ENCODE assay signal across 8 cellular contexts in the genomic region with DNA sequence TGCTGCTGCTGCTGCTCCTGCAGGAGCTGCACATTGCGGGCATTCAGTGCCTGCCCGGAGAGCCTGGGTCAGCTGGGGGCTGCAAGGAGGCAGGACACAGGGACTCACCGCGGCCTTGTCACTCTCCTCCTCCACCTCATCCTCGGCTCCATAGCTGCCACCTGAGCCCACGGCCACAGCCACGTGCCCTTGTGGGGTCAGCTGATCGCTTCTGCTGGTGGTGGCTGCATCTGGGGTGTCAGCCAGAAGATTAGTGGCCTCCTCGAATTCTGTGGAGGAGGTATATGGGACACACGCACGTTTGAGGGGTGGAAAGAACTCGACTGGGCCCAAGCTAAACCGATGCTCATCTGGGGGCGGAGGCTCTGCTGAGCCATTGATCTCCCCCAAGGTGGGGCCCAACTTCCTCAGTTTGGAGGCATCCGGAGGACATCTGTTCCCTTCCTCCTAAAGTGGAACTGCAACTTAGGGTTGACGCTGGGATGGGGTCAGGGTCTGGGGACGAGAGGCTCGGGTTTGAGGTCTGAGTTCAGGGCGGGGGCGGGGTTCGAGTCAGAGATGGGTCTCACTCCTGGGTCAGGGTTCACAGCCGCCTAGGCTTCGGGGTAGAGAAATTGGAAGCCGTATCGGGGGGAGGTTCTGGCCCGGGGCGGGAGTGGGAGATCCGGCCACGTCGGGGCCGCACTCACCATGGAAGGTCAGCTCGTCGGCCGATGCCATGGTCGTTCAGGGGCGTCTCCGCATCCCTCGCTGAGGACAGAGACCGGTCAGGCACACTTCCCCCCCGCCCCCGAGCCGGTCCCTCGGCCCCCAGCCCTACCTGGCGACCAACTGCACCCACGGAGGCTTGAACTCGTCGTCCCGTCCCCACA. TPM values are rescaled to one million over a fixed set of nuclear protein-coding genes. Genes with fewer than 3 reads are reported as not detected.
DNase-seq lines count a peak whose midpoint lies in the region; ATAC-seq and TF ChIP-seq lines count a peak whose summit lies in the region.

No MANE protein-coding gene starts in this region.

- peaks cover 0 to 21% of the 10 kb centered on the region in 2 donors for H3K4me1 ChIP-seq in right atrium auricular region

- H3K36me3 Mint-ChIP-seq in activated CD8-positive, alpha-beta T cell treated with anti-CD3 and anti-CD28 coated beads for 36 hours (ENCODE audit: low read depth), result peaks cover 5% of the 10 kb centered on the region

- H3K9me3 ChIP-seq in right atrium auricular region, result no peaks in the 10 kb centered on the region

- DNase-seq in D341Med (ENCODE audit: low spot score) (peak; percentile 38), right atrium auricular region (ENCODE audit: low spot score) (no peak), NCI-H146 (lab: John Stamatoyannopoulos, UW) (no peak), AML-193 (lab: John Stamatoyannopoulos, UW) (no peak)
- DNase-seq in activated CD8-positive, alpha-beta T cell treated with anti-CD3 and anti-CD28 coated beads for 36 hours, result peak; percentile 24

- H3K36me3 ChIP-seq in right atrium auricular region, result peaks cover 18% of the 10 kb centered on the region

- H3K4me3 ChIP-seq in right atrium auricular region, result peak overlapping the region; percentile 68 to 99
- H3K4me3 ChIP-seq in skin epidermis, result peak overlapping the region; percentile 75 to 99 (median 94)

- ATAC-seq in HG03135 (IDR thresholded peaks at IDR 0.05; ENCODE audit: unreplicated experiment) (peak; percentile 4), GM18868 (IDR thresholded peaks at IDR 0.05; ENCODE audit: unreplicated experiment) (no peak)
- peak; percentile 2 for ATAC-seq in activated CD8-positive, alpha-beta T cell treated with anti-CD3 and anti-CD28 coated beads for 36 hours

- CTCF ChIA-PET in activated CD8-positive, alpha-beta T cell treated with anti-CD3 and anti-CD28 coated beads for 36 hours (lab: Charles Lee), result interaction anchor here (1.7 kb wide), 1 partner anchor 14 kb away, joined by 8 read pairs; no protein-coding TSS in a partner anchor

- POLR2A ChIA-PET in activated CD8-positive, alpha-beta T cell treated with anti-CD3 and anti-CD28 coated beads for 36 hours (lab: Charles Lee), result no interaction called here

- peaks cover 24% of the 10 kb centered on the region for H3K4me1 Mint-ChIP-seq in activated CD8-positive, alpha-beta T cell treated with anti-CD3 and anti-CD28 coated beads for 36 hours (ENCODE audit: low read depth)

- H3K27ac Mint-ChIP-seq in activated CD8-positive, alpha-beta T cell treated with anti-CD3 and anti-CD28 coated beads for 36 hours, result peak overlapping the region; percentile 86

- peak overlapping the region; percentile 93 for H3K4me3 Mint-ChIP-seq in activated CD8-positive, alpha-beta T cell treated with anti-CD3 and anti-CD28 coated beads for 36 hours

- no peaks in the 10 kb centered on the region for H3K27me3 Mint-ChIP-seq in activated CD8-positive, alpha-beta T cell treated with anti-CD3 and anti-CD28 coated beads for 36 hours

- intact Hi-C loops in activated CD8-positive, alpha-beta T cell treated with anti-CD3 and anti-CD28 coated beads for 36 hours (cut with micrococcal nuclease), result no loop called here

- H3K9me3 Mint-ChIP-seq in activated CD8-positive, alpha-beta T cell treated with anti-CD3 and anti-CD28 coated beads for 36 hours, result no peaks in the 10 kb centered on the region

- H3K27me3 ChIP-seq in right atrium auricular region, result no peaks in the 10 kb centered on the region

- H3K27ac ChIP-seq in right atrium auricular region, result peak overlapping the region; percentile 87 to 95
- H3K27ac ChIP-seq in skin epidermis, result peak overlapping the region; percentile 41 to 96 (median 89)

- no peak for TF ChIP-seq CTCF in activated CD8-positive, alpha-beta T cell treated with anti-CD3 and anti-CD28 coated beads for 36 hours (IDR thresholded peaks at IDR 0.05)
- no peak for TF ChIP-seq CTCF in right atrium auricular region (IDR thresholded peaks at IDR 0.05)

RNA-seq across cellular contexts. Expression of a gene that starts 0.5 kb away (rescaled TPM):
- total RNA-seq in activated CD8-positive, alpha-beta T cell treated with anti-CD3 and anti-CD28 coated beads for 36 hours, result 10 to 100 TPM; 21.7 to 24.4 TPM
- 10 to 100 TPM; 23.4 to 34.3 TPM for total RNA-seq in right atrium auricular region

RNA-seq across cellular contexts. Expression of a gene that starts 0.7 kb away (rescaled TPM):
- total RNA-seq in activated CD8-positive, alpha-beta T cell treated with anti-CD3 and anti-CD28 coated beads for 36 hours, result 10 to 100 TPM; 14.7 to 17.7 TPM
- total RNA-seq in right atrium auricular region, result 10 to 100 TPM; 16.5 to 22.0 TPM

RNA-seq across cellular contexts. Expression of a gene that starts 32.9 kb away (rescaled TPM):
- total RNA-seq in activated CD8-positive, alpha-beta T cell treated with anti-CD3 and anti-CD28 coated beads for 36 hours, result 10 to 100 TPM; 97.0 to 98.7 TPM
- 10 to 100 TPM; 29.9 to 41.7 TPM for total RNA-seq in right atrium auricular region

RNA-seq across cellular contexts. Expression of a gene that starts 56.6 kb away (rescaled TPM):
- 10 to 100 TPM; 95.1 to 95.4 TPM for total RNA-seq in activated CD8-positive, alpha-beta T cell treated with anti-CD3 and anti-CD28 coated beads for 36 hours
- 10 to 100 TPM; 15.3 to 19.8 TPM for total RNA-seq in right atrium auricular region

Comparison
In these comparisons a context has a peak if more than half of its experiments do, and no peak if none do; other contexts are left out.
1. DNase-seq: peak in D341Med (single experiment) and activated CD8-positive, alpha-beta T cell treated with anti-CD3 and anti-CD28 coated beads for 36 hours (single experiment); none in right atrium auricular region (single experiment), NCI-H146 (single experiment) and AML-193 (0 of 2).